ENCODE assay signal across 8 cellular contexts in genomic region chr2:106104332-106105062, GRCh38.
DNase-seq lines count a peak whose midpoint lies in the region; ATAC-seq and FAIRE-seq lines count a peak whose summit lies in the region.

No MANE protein-coding gene starts in this region.

- DNase-seq in HAP-1 (ENCODE audit: low spot score in 2 of 2) (peak; percentile 47 to 66), MV-4-11 (lab: John Stamatoyannopoulos, UW) (peak; percentile 32), SW480 (ENCODE audit: low spot score) (peak; percentile 69), amniotic epithelial cell (ENCODE audit: low read depth) (peak; percentile 49), right cardiac atrium (peak in 1 of 3 donors; percentile 70), sciatic nerve (ENCODE audit: low spot score) (no peak)

- no peak overlapping the region for H3K27ac ChIP-seq in right cardiac atrium (ENCODE audit: low read length)

- in situ Hi-C loops in HAP-1 (cut with MboI; ENCODE audit: low sequenced_read_pairs): loop anchor here (10.0 to 25.0 kb wide), 2 partner anchors 233 to 430 kb away; no protein-coding TSS in a partner anchor

- FAIRE-seq in G401.6 (lab: Jason Lieb, UNC): peak; percentile 76

- peak; percentile 52 for ATAC-seq in right cardiac atrium
- ATAC-seq in sciatic nerve: peak; percentile 60
- no peak for ATAC-seq in GM19467 (IDR thresholded peaks at IDR 0.05; ENCODE audit: unreplicated experiment)

- WGBS in right cardiac atrium: 54% methylated on average over 16 of the region's 16 CpGs

- no peaks in the 10 kb centered on the region for H3K9me3 ChIP-seq in HAP-1
- no peaks in the 10 kb centered on the region for H3K9me3 ChIP-seq in right cardiac atrium (ENCODE audit: control insufficient read depth, low read length)

- H3K4me1 ChIP-seq in HAP-1 (no peaks in the 10 kb centered on the region), right cardiac atrium (ENCODE audit: control insufficient read depth, insufficient read depth, low read length) (no peaks in the 10 kb centered on the region)

- H3K36me3 ChIP-seq in HAP-1 (replicated peaks): peaks cover 8% of the 10 kb centered on the region; the same call in 1 of the 2 replicates

- H3K27me3 ChIP-seq in HAP-1 (ENCODE audit: low read depth) (no peaks in the 10 kb centered on the region), right cardiac atrium (ENCODE audit: control insufficient read depth, insufficient read depth) (no peaks in the 10 kb centered on the region)

- H3K4me3 ChIP-seq in HAP-1 (no peak overlapping the region), right cardiac atrium (ENCODE audit: low read length) (no peak overlapping the region)

- intact Hi-C loops in right cardiac atrium (cut with DNase I) (loop anchor here (2.0 to 10.0 kb wide), 4 partner anchors 430 to 480 kb away; no protein-coding TSS in a partner anchor), sciatic nerve (cut with DNase I) (no loop called here)
